In the genomic region with DNA sequence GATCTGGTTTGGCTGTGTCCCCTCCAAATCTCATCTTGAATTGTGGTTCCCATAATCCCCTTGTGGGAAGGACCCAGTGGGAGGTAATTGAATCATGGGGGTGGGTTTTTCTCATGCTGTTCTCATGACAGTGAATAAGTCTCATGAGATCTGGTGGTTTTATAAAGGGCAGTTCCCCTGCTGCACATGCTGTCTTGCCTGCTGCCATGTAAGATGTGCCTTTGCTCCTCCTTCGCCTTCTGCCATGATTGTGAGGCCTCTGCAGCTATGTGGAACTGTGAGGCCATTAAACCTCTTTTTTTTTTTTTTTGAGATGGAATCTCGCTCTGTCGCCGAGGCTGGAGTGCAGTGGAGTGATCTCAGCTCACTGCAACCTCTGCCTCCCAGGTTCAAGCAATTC, we compare ENCODE assay signal across 3 cellular contexts. TPM values are rescaled to one million over a fixed set of nuclear protein-coding genes. Genes with fewer than 3 reads are reported as not detected.
"Had no signal": no experiment of that assay in that cellular context is flagged by ENCODE, and none has a peak within 500 bp of the region (broad histone marks: within the 10 kb centered on the region; RNA-seq: fewer than 3 reads in every experiment).

No MANE protein-coding gene starts in this region.

RNA-seq across cellular contexts. Expression of gene APOL3, which starts 59.6 kb away (rescaled TPM):
- total RNA-seq: GM23338, H1, H9 had no signal
- polyA plus RNA-seq: GM23338 had no signal
